Comparison of ENCODE assay signal across 15 cellular contexts in the genomic region with DNA sequence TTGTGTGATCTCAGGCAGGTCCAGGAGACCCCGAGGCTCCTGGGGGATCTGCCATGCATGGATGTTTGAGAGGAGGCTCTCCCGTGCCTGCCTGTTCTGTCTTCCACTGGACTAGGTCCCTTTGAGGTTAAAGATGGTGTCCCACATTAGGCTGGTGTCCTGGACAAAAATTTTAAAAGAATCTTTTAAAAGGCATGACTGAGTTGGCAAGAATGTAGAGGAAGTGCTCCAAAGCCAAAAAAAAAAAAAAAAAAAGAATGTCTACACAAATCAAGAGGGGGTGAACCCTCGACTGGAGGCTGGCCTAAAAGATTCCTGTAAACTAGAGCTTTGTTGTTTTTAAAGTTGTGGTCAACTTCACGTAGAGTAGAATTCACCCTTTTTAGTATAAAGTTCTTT. TPM values are rescaled to one million over a fixed set of nuclear protein-coding genes. Genes with fewer than 3 reads are reported as not detected.
A peak's percentile ranks its signal among the peaks of the same experiment; 100 is the strongest.
DNase-seq lines count a peak whose midpoint lies in the region; ATAC-seq and TF ChIP-seq lines count a peak whose summit lies in the region.
"Had no signal": no experiment of that assay in that cellular context is flagged by ENCODE, and none has a peak within 500 bp of the region (broad histone marks: within the 10 kb centered on the region; RNA-seq: fewer than 3 reads in every experiment).

No MANE protein-coding gene starts in this region.

- H3K27me3 ChIP-seq in H9 (ENCODE audit: insufficient read depth, low read length): no peaks in the 10 kb centered on the region
- H3K27me3 ChIP-seq: tibial nerve had no signal

- no peak overlapping the region for H2BK20ac ChIP-seq in H9 (ENCODE audit: low read depth, low read length, poor library complexity, severe bottlenecking)

- H2BK12ac ChIP-seq in H9 (ENCODE audit: insufficient read length, low read depth, low read length): no peak overlapping the region

- WGBS in H9 (ENCODE audit: extremely low coverage, insufficient read length, low lambda C conversion rate): no CpG with 5 or more reads among the region's 4 CpGs

- H3K27ac Mint-ChIP-seq in HFFc6 (peak overlapping the region; percentile 99), H9 (no peak overlapping the region; a peak in 1 of 7 replicates)
- H3K27ac Mint-ChIP-seq: activated CD4-positive, alpha-beta T cell treated with anti-CD3 and anti-CD28 coated beads, Interleukin-2, amount 10 ng/mL, durations not matched to agents 24 days and 14 days; activated T-helper 17 cell treated with anti-CD3 and anti-CD28 coated beads, Interleukin-2, amount 50 U/mL, for 72 hours; nephron had no signal

- H3K36me3 Mint-ChIP-seq in HFFc6 (ENCODE audit: low read depth) (peaks cover 5% of the 10 kb centered on the region; the same call in 1 of the 2 replicates), H9 (ENCODE audit: insufficient read depth in 1 of 3, low read depth in 3 of 3) (no peaks in the 10 kb centered on the region; a peak in 1 of 7 replicates)

- H2BK120ac ChIP-seq in H9 (ENCODE audit: low read depth, low read length, poor library complexity, severe bottlenecking): no peak overlapping the region

- H3K4me3 Mint-ChIP-seq in HFFc6: peak overlapping the region; percentile 86
- no peak overlapping the region for H3K4me3 Mint-ChIP-seq in H9
- H3K4me3 Mint-ChIP-seq: activated CD4-positive, alpha-beta T cell treated with anti-CD3 and anti-CD28 coated beads, Interleukin-2, amount 10 ng/mL, durations not matched to agents 24 days and 14 days; activated T-helper 17 cell treated with anti-CD3 and anti-CD28 coated beads, Interleukin-2, amount 50 U/mL, for 72 hours; nephron had no signal

- H3K23ac ChIP-seq in H9 (ENCODE audit: insufficient read length, low read depth, low read length): no peak overlapping the region

- H3K79me1 ChIP-seq in H9 (ENCODE audit: insufficient read depth, low read depth, low read length, poor library complexity, severe bottlenecking): no peaks in the 10 kb centered on the region

- H4K20me1 ChIP-seq in H9 (ENCODE audit: control insufficient read depth, insufficient read depth, insufficient read length): no peaks in the 10 kb centered on the region

- H3T11ph ChIP-seq in H9 (ENCODE audit: low read length): no peak overlapping the region

- H3K4me1 Mint-ChIP-seq in HFFc6 (ENCODE audit: low read depth) (peaks cover 63% of the 10 kb centered on the region), H9 (peaks cover 9 to 10% of the 10 kb centered on the region in 2 experiments)
- H3K4me1 Mint-ChIP-seq: activated CD4-positive, alpha-beta T cell treated with anti-CD3 and anti-CD28 coated beads, Interleukin-2, amount 10 ng/mL, durations not matched to agents 24 days and 14 days; activated T-helper 17 cell treated with anti-CD3 and anti-CD28 coated beads, Interleukin-2, amount 50 U/mL, for 72 hours had no signal

- H3K27me3 Mint-ChIP-seq in HFFc6 (ENCODE audit: insufficient read depth) (no peaks in the 10 kb centered on the region; the same call in none of the 2 replicates), H9 (ENCODE audit: low read depth) (peaks cover 19% of the 10 kb centered on the region)

- H3K4ac ChIP-seq in H9 (ENCODE audit: low read depth, low read length): no peak overlapping the region

- no peak overlapping the region for H3K14ac ChIP-seq in H9 (ENCODE audit: insufficient read depth, low read length)

- no peak overlapping the region for H3K18ac ChIP-seq in H9 (ENCODE audit: insufficient read length, low read depth, low read length)

- no peak overlapping the region for H2BK15ac ChIP-seq in H9 (ENCODE audit: low read depth, low read length)

- H2BK5ac ChIP-seq in H9 (ENCODE audit: insufficient read length, low read length): no peak overlapping the region

- H4K5ac ChIP-seq in H9 (ENCODE audit: insufficient read length, low read depth, low read length): no peak overlapping the region

- no peak overlapping the region for H3K4me3 ChIP-seq in foreskin fibroblast (ENCODE audit: low read depth in 1 of 2, low read length in 2 of 2)
- H3K4me3 ChIP-seq: gastrocnemius medialis, tibial nerve had no signal

- no peak overlapping the region for H4K91ac ChIP-seq in H9 (ENCODE audit: insufficient read length, low read depth, low read length)

- no peak overlapping the region for H3K27ac ChIP-seq in H9 (ENCODE audit: insufficient read length, low read depth, low read length)
- H3K27ac ChIP-seq: gastrocnemius medialis, tibial nerve had no signal

- 0 out of 2 replicates have a peak, but pooled peaks cover 4% of the 10 kb centered on the region for H3K4me1 ChIP-seq in H9 (ENCODE audit: insufficient read depth, low read length)
- H3K4me1 ChIP-seq: tibial nerve had no signal

- no peak overlapping the region for H2AFZ ChIP-seq in H9 (ENCODE audit: low read length)

- TF ChIP-seq CTCF in HFFc6 (IDR thresholded peaks at IDR 0.05) (no peak), foreskin fibroblast (IDR thresholded peaks at IDR 0.05; ENCODE audit: low read depth, low read length) (no peak), H9 (conservative IDR thresholded peaks at IDR 0.05) (no peak)

- ATAC-seq in HG02938 (IDR thresholded peaks at IDR 0.05; ENCODE audit: unreplicated experiment) (no peak), GM19463 (IDR thresholded peaks at IDR 0.05; ENCODE audit: unreplicated experiment) (no peak)
- ATAC-seq: gastrocnemius medialis had no signal

- H2AK5ac ChIP-seq in H9 (ENCODE audit: insufficient read length, low read length): no peak overlapping the region

- no peak overlapping the region for H3K56ac ChIP-seq in H9 (ENCODE audit: insufficient read length, low read depth, low read length)

- DNase-seq in HFFc6: peak; percentile 88
- peak; percentile 42 for DNase-seq in amniotic epithelial cell (ENCODE audit: low read depth)
- DNase-seq in foreskin fibroblast: peak; percentile 62 to 72
- no peak for DNase-seq in H9
- DNase-seq in COLO829 (ENCODE audit: low spot score): no peak
- DNase-seq: activated CD4-positive, alpha-beta T cell treated with anti-CD3 and anti-CD28 coated beads, Interleukin-2, amount 10 ng/mL, durations not matched to agents 24 days and 14 days; DMS53; gastrocnemius medialis; NCI-H187 treated with DMSO at 0.1 percent for 48 hours had no signal

- no peak overlapping the region for H4K8ac ChIP-seq in H9 (replicated peaks; ENCODE audit: insufficient read length, low read depth, low read length)

- H3K23me2 ChIP-seq in H9 (ENCODE audit: insufficient read length, low read depth, low read length, poor library complexity, severe bottlenecking): no peaks in the 10 kb centered on the region

- H3K9me3 Mint-ChIP-seq in HFFc6: no peaks in the 10 kb centered on the region
- no peaks in the 10 kb centered on the region; a peak in 1 of 5 replicates for H3K9me3 Mint-ChIP-seq in H9
- H3K9me3 Mint-ChIP-seq: activated CD4-positive, alpha-beta T cell treated with anti-CD3 and anti-CD28 coated beads, Interleukin-2, amount 10 ng/mL, durations not matched to agents 24 days and 14 days; activated T-helper 17 cell treated with anti-CD3 and anti-CD28 coated beads, Interleukin-2, amount 50 U/mL, for 72 hours; nephron had no signal

- no peaks in the 10 kb centered on the region for H3K79me2 ChIP-seq in H9 (ENCODE audit: insufficient read depth, low read length)

- H3K4me2 ChIP-seq in H9 (ENCODE audit: insufficient read depth, insufficient read length, low read length): no peak overlapping the region

- no peak overlapping the region for H3K9ac ChIP-seq in H9 (ENCODE audit: extremely low read depth, insufficient read length, low read length)

- no peaks in the 10 kb centered on the region for H3K9me3 ChIP-seq in H9 (ENCODE audit: control insufficient read depth, low read depth, low read length)
- H3K9me3 ChIP-seq: gastrocnemius medialis, tibial nerve had no signal

RNA-seq across cellular contexts. Expression of gene PADI1, which starts 36.4 kb away (rescaled TPM):
- under 1 TPM in 5 of 6 experiments, not detected in 1; 0.11 to 0.95 (median 0.22) TPM for total RNA-seq in HFFc6 (2021; fragmentation: NEBNext Ultra II Directional; extraction: Animal tissue kit (Norgen Biotek cat#: 25700))
- total RNA-seq in H9 (2021): 0.20 and 0.24 TPM in 2 replicates
- total RNA-seq: activated CD4-positive, alpha-beta T cell treated with anti-CD3 and anti-CD28 coated beads, Interleukin-2, amount 10 ng/mL, durations not matched to agents 24 days and 14 days; activated T-helper 17 cell treated with anti-CD3 and anti-CD28 coated beads, Interleukin-2, amount 50 U/mL, for 72 hours; gastrocnemius medialis; skeletal muscle tissue; tibial nerve had no signal

RNA-seq across cellular contexts. Expression of gene PADI2, which starts 49.2 kb away (rescaled TPM):
- total RNA-seq in HFFc6 (2021; fragmentation: NEBNext Ultra II Directional; extraction: Animal tissue kit (Norgen Biotek cat#: 25700)): under 1 TPM in 4 of 6 experiments, not detected in 2; 0.05 to 0.33 (median 0.13) TPM
- 3.0 and 3.9 TPM in 2 replicates for total RNA-seq in H9 (2021)

Comparison
In these comparisons a context has a peak if more than half of its experiments do, and no peak if none do; other contexts are left out.
1. DNase-seq: peak in HFFc6 (single experiment), amniotic epithelial cell (single experiment) and foreskin fibroblast (2 of 2); none in H9 (single experiment) and COLO829 (single experiment).